Comparison of ENCODE assay signal across 16 cellular contexts in the genomic region with DNA sequence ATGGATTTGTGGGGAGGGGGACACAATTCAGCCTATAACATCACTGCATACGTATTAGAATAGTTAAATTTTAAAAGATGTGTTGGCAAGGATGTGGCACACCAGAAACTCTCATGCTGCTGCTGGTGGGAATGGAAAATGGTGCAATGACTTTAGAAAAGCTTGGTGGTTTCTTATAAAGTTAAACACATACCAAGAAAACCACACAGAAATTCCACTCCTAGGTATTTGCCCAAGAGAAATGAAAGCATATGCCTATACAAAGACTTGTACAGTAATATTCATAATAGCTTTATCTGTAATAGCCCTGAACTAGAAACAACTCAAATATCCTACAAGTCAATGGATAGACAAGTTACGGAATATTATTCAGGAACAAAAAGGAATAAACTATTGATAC.
DNase-seq lines count a peak whose midpoint lies in the region; ATAC-seq and TF ChIP-seq lines count a peak whose summit lies in the region.
"Had no signal": no experiment of that assay in that cellular context is flagged by ENCODE, and none has a peak within 500 bp of the region (broad histone marks: within the 10 kb centered on the region; RNA-seq: fewer than 3 reads in every experiment).

No MANE protein-coding gene starts in this region.

- no peaks in the 10 kb centered on the region for H3K36me3 Mint-ChIP-seq in stimulated activated effector memory CD8-positive, alpha-beta T cell treated with anti-CD3 and anti-CD28 coated beads, Interleukin-12 subunit alpha, Interleukin-12 subunit beta, amount 100 ng/mL, for 72 hours
- no peaks in the 10 kb centered on the region for H3K36me3 Mint-ChIP-seq in activated naive CD4-positive, alpha-beta T cell treated with anti-CD3 and anti-CD28 coated beads for 36 hours (ENCODE audit: low read depth)

- CTCF ChIA-PET in activated naive CD4-positive, alpha-beta T cell treated with anti-CD3 and anti-CD28 coated beads for 36 hours (lab: Charles Lee): no interaction called here

- H3K4me1 Mint-ChIP-seq in stimulated activated effector memory CD8-positive, alpha-beta T cell treated with anti-CD3 and anti-CD28 coated beads, Interleukin-12 subunit alpha, Interleukin-12 subunit beta, amount 100 ng/mL, for 72 hours: no peaks in the 10 kb centered on the region
- H3K4me1 Mint-ChIP-seq in activated naive CD4-positive, alpha-beta T cell treated with anti-CD3 and anti-CD28 coated beads for 36 hours (ENCODE audit: low read depth): no peaks in the 10 kb centered on the region

- in situ Hi-C loops in astrocyte of the spinal cord (cut with HindIII; ENCODE audit: low sequenced_read_pairs): no loop called here

- no peaks in the 10 kb centered on the region for H3K27me3 Mint-ChIP-seq in activated naive CD4-positive, alpha-beta T cell treated with anti-CD3 and anti-CD28 coated beads for 36 hours (ENCODE audit: low read depth)

- DNase-seq in HT1080 (ENCODE audit: low read depth) (peak; percentile 5), astrocyte of the spinal cord (ENCODE audit: low read depth, low spot score) (peak; percentile 27), HT-29 (ENCODE audit: low spot score) (no peak), cerebellum (ENCODE audit: low spot score) (no peak)
- no peak for DNase-seq in stimulated activated effector memory CD8-positive, alpha-beta T cell treated with anti-CD3 and anti-CD28 coated beads, Interleukin-12 subunit alpha, Interleukin-12 subunit beta, amount 100 ng/mL, for 72 hours (ENCODE audit: low spot score in 2 of 2)
- DNase-seq in activated naive CD4-positive, alpha-beta T cell treated with anti-CD3 and anti-CD28 coated beads for 36 hours: no peak
- DNase-seq: activated naive CD4-positive, alpha-beta T cell treated with Interleukin-2 at 50 U/mL for 16 hours; left cardiac atrium; NCI-H146; NCI-H446; sigmoid colon; stimulated activated CD4-positive, alpha-beta T cell treated with anti-CD3 and anti-CD28 coated beads, Interleukin-4, amount 100 ng/mL, for 1 hour had no signal

- H3K9me3 Mint-ChIP-seq in stimulated activated effector memory CD8-positive, alpha-beta T cell treated with anti-CD3 and anti-CD28 coated beads, Interleukin-12 subunit alpha, Interleukin-12 subunit beta, amount 100 ng/mL, for 72 hours: no peaks in the 10 kb centered on the region
- H3K9me3 Mint-ChIP-seq in activated naive CD4-positive, alpha-beta T cell treated with anti-CD3 and anti-CD28 coated beads for 36 hours: no peaks in the 10 kb centered on the region

- H3K27ac Mint-ChIP-seq in stimulated activated effector memory CD8-positive, alpha-beta T cell treated with anti-CD3 and anti-CD28 coated beads, Interleukin-12 subunit alpha, Interleukin-12 subunit beta, amount 100 ng/mL, for 72 hours: no peak overlapping the region
- H3K27ac Mint-ChIP-seq in activated naive CD4-positive, alpha-beta T cell treated with anti-CD3 and anti-CD28 coated beads for 36 hours: no peak overlapping the region

- H3K4me3 Mint-ChIP-seq in stimulated activated effector memory CD8-positive, alpha-beta T cell treated with anti-CD3 and anti-CD28 coated beads, Interleukin-12 subunit alpha, Interleukin-12 subunit beta, amount 100 ng/mL, for 72 hours: no peak overlapping the region
- H3K4me3 Mint-ChIP-seq in activated naive CD4-positive, alpha-beta T cell treated with anti-CD3 and anti-CD28 coated beads for 36 hours: no peak overlapping the region

- ATAC-seq in GM18870 (IDR thresholded peaks at IDR 0.05; ENCODE audit: unreplicated experiment): peak; percentile 68
- peak; percentile 55 for ATAC-seq in stimulated activated effector memory CD8-positive, alpha-beta T cell treated with anti-CD3 and anti-CD28 coated beads, Interleukin-12 subunit alpha, Interleukin-12 subunit beta, amount 100 ng/mL, for 72 hours
- ATAC-seq: esophagus mucosa, left cardiac atrium had no signal

- no peak for TF ChIP-seq CTCF in astrocyte of the spinal cord (IDR thresholded peaks at IDR 0.05; ENCODE audit: low read depth, low read length)

- H3K4me3 ChIP-seq in astrocyte of the spinal cord (ENCODE audit: low read depth, low read length): no peak overlapping the region
- H3K4me3 ChIP-seq: BLaER1, breast epithelium, sigmoid colon had no signal

- intact Hi-C loops in activated naive CD4-positive, alpha-beta T cell treated with anti-CD3 and anti-CD28 coated beads for 36 hours (cut with micrococcal nuclease): no loop called here

Comparison
In these comparisons a context has a peak if more than half of its experiments do, and no peak if none do; other contexts are left out.
1. DNase-seq: peak in HT1080 (single experiment) and astrocyte of the spinal cord (single experiment); none in stimulated activated effector memory CD8-positive, alpha-beta T cell treated with anti-CD3 and anti-CD28 coated beads, Interleukin-12 subunit alpha, Interleukin-12 subunit beta, amount 100 ng/mL, for 72 hours (0 of 2), HT-29 (single experiment), cerebellum (single experiment) and activated naive CD4-positive, alpha-beta T cell treated with anti-CD3 and anti-CD28 coated beads for 36 hours (single experiment).